In the genomic region with DNA sequence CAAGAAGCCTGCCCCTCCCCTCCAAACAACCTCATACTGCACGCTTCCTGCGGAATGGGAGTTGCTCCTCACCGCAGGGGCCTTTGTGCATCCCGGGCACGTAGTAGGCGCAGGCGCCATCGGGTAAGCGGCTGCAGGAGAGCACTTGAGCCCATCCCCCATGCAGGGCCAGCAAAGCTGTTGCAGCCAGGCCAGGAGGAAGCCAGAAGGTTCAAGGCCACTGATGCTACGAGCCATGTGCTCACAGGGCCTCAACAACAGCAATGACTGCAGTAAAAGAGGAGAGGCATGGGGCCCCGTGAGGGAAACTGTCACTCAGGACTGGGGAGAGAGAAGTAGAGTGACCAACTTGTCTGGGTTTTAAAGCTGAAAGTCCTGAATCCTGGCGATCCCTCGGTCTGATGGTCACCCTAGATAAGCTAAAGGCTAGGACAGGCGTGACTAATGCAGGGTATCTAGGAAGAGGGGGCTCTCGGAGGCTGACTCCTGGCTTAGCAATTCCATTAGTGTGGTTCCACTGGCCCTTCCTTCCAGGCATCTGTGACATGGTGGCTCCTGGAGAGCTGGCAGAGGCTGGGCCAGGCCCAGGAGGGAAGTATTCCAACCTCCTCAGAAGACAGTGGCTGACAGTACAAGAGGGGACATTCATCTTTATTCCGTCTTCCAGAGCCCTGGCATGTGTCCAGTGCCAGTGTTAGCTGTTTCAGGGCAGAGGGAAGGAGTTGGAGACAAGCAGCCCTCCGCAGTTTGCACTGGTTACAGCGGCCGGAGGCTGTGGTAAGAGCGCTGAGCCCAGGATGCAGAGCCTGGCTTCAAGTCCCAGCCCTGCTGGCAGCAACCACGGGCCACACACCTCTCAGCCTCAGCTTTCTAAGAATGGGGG, we compare ENCODE assay signal across 9 cellular contexts. TPM values are rescaled to one million over a fixed set of nuclear protein-coding genes. Genes with fewer than 3 reads are reported as not detected.
DNase-seq lines count a peak whose midpoint lies in the region; ATAC-seq and TF ChIP-seq lines count a peak whose summit lies in the region.
"Had no signal": no experiment of that assay in that cellular context is flagged by ENCODE, and none has a peak within 500 bp of the region (broad histone marks: within the 10 kb centered on the region; RNA-seq: fewer than 3 reads in every experiment).

No MANE protein-coding gene starts in this region.

- no peaks in the 10 kb centered on the region for H3K79me2 ChIP-seq in PC-3 (ENCODE audit: low read length)

- POLR2A ChIA-PET in PC-3 (lab: Charles Lee; ENCODE audit: unreplicated experiment): interaction anchor here (0.6 kb wide), 1 partner anchor 9 kb away, joined by 3 read pairs; no protein-coding TSS in a partner anchor

- H3K4me1 ChIP-seq in PC-3 (ENCODE audit: insufficient read depth, low read length): peaks cover 11% of the 10 kb centered on the region; the same call in 1 of the 2 replicates

- H3K9me3 ChIP-seq in PC-3 (ENCODE audit: low read length): no peaks in the 10 kb centered on the region
- H3K9me3 ChIP-seq: transverse colon had no signal

- DNase-seq in GM03348 (ENCODE audit: low spot score) (peak; percentile 37), PC-3 (peak; percentile 40), fibroblast of gingiva (ENCODE audit: low read depth) (peak; percentile 14), posterior cingulate gyrus (peak in 9 of 10 donors; percentile 34 to 93 (median 65))
- DNase-seq: transverse colon had no signal

- no peaks in the 10 kb centered on the region for H3K9me2 ChIP-seq in PC-3 (replicated peaks; ENCODE audit: low read length)

- peaks cover 21% of the 10 kb centered on the region for H3K36me3 ChIP-seq in PC-3 (ENCODE audit: low read depth, low read length)

- CTCF ChIA-PET in PC-3 (lab: Charles Lee): no interaction called here

- intact Hi-C loops in PC-3 (cut with micrococcal nuclease) (no loop called here), posterior cingulate gyrus (cut with DNase I) (loop anchor here (5.0 kb wide), 1 partner anchor 101 kb away; no protein-coding TSS in a partner anchor)

- no peaks in the 10 kb centered on the region for H3K27me3 ChIP-seq in PC-3 (ENCODE audit: low read length)
- H3K27me3 ChIP-seq: transverse colon had no signal

- BruUV-seq in PC-3 (replicated peaks; lab: Mats Ljungman, UMichigan): TSS peak; percentile 0

- no peak overlapping the region for H3K4me3 ChIP-seq in PC-3 (ENCODE audit: low read length)
- H3K4me3 ChIP-seq: transverse colon had no signal

- H3F3A ChIP-seq in PC-3 (ENCODE audit: low read length, unreplicated experiment): no peaks in the 10 kb centered on the region

- no peak for TF ChIP-seq CTCF in PC-3 (conservative IDR thresholded peaks at IDR 0.05; ENCODE audit: low read depth, low read length)

- H3K4me2 ChIP-seq in PC-3 (ENCODE audit: low read length): no peak overlapping the region

- no peak overlapping the region for H3K9ac ChIP-seq in PC-3 (ENCODE audit: low read length)

- peak; percentile 11 for ATAC-seq in PC-3
- no peak for ATAC-seq in HG03196 (IDR thresholded peaks at IDR 0.05; ENCODE audit: unreplicated experiment)
- ATAC-seq in HG03175 (IDR thresholded peaks at IDR 0.05; ENCODE audit: unreplicated experiment): no peak
- no peak for ATAC-seq in HG03565 (IDR thresholded peaks at IDR 0.05; ENCODE audit: unreplicated experiment)
- no peak for ATAC-seq in GM18907 (IDR thresholded peaks at IDR 0.05; ENCODE audit: unreplicated experiment)

- no peak overlapping the region for H3K27ac ChIP-seq in PC-3 (ENCODE audit: low read length)
- H3K27ac ChIP-seq: transverse colon had no signal

- no peak overlapping the region for H2AFZ ChIP-seq in PC-3 (ENCODE audit: low read length)

- H4K20me1 ChIP-seq in PC-3 (ENCODE audit: low read length): no peaks in the 10 kb centered on the region

RNA-seq across cellular contexts. Expression of gene GOSR2, which starts 20.8 kb away (rescaled TPM):
- 45.6 and 48.4 TPM in 2 replicates for total RNA-seq in PC-3 (2014; rRNA removed)

RNA-seq across cellular contexts. Expression of gene RPRML, which starts 35.3 kb away (rescaled TPM):
- 0.11 TPM in 1 of 2 replicates, not detected in the other for total RNA-seq in PC-3 (2014; rRNA removed)

Comparison
In these comparisons a context has a peak if more than half of its experiments do, and no peak if none do; other contexts are left out.
1. DNase-seq: peak in every context shown above with its lines; median percentile 65 in posterior cingulate gyrus; 40 in PC-3; 37 in GM03348; 14 in fibroblast of gingiva.